In the genomic region with DNA sequence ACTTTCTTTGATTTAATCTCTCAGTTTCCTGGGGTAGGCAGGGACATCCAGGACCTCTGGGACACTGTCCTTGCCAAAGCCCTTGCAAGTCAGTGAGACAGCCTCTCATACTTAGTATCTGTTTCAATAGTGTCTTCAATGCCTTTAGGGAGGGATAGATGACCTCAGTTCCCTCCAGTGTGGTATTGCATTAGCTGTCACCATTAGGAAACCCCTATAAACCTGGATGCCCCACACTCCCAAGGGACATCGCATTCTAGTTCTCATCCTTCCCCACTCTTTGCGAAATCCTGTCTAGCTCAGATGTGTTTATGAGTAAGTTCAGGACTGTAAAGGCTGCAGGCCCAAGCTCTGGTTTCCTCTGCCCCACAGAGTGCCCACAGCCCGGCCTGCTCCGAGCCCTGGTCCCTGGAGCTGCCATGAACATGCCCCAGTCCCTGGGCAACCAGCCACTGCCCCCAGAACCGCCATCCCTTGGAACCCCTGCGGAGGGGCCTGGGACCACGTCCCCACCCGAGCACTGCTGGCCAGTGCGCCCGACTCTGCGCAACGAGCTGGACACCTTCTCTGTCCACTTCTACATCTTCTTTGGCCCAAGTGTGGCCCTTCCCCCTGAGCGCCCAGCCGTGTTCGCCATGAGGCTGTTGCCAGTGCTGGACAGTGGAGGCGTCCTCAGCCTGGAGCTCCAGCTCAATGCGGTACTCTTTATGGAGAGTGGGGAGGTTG, we compare ENCODE assay signal across 1 cellular context.
TF ChIP-seq lines count a peak whose summit lies in the region.

No MANE protein-coding gene starts in this region.

TF ChIP-seq in GM12878, 131 proteins besides CTCF, POLR2A, EP300 and RAD21:
- no peak for TF ChIP-seq ZSCAN29 (IDR thresholded peaks at IDR 0.05)
- 0 out of 4 replicates have a peak, but pooled peaks of 1 of the 2 experiments have one; percentile 13 for TF ChIP-seq IKZF2 (IDR thresholded peaks at IDR 0.05)
- TF ChIP-seq RAD51 (IDR thresholded peaks at IDR 0.05) = no peak
- TF ChIP-seq SMARCA5 (IDR thresholded peaks at IDR 0.05) = no peak; the same call in 1 of the 2 replicates
- TF ChIP-seq MTA3 (IDR thresholded peaks at IDR 0.05; ENCODE audit: borderline replicate concordance, low read length) = no peak
- TF ChIP-seq, protein P1, sequence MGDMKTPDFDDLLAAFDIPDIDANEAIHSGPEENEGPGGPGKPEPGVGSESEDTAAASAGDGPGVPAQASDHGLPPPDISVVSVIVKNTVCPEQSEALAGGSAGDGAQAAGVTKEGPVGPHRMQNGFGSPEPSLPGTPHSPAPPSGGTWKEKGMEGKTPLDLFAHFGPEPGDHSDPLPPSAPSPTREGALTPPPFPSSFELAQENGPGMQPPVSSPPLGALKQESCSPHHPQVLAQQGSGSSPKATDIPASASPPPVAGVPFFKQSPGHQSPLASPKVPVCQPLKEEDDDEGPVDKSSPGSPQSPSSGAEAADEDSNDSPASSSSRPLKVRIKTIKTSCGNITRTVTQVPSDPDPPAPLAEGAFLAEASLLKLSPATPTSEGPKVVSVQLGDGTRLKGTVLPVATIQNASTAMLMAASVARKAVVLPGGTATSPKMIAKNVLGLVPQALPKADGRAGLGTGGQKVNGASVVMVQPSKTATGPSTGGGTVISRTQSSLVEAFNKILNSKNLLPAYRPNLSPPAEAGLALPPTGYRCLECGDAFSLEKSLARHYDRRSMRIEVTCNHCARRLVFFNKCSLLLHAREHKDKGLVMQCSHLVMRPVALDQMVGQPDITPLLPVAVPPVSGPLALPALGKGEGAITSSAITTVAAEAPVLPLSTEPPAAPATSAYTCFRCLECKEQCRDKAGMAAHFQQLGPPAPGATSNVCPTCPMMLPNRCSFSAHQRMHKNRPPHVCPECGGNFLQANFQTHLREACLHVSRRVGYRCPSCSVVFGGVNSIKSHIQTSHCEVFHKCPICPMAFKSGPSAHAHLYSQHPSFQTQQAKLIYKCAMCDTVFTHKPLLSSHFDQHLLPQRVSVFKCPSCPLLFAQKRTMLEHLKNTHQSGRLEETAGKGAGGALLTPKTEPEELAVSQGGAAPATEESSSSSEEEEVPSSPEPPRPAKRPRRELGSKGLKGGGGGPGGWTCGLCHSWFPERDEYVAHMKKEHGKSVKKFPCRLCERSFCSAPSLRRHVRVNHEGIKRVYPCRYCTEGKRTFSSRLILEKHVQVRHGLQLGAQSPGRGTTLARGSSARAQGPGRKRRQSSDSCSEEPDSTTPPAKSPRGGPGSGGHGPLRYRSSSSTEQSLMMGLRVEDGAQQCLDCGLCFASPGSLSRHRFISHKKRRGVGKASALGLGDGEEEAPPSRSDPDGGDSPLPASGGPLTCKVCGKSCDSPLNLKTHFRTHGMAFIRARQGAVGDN (IDR thresholded peaks at IDR 0.05) = no peak
- TF ChIP-seq SP1 (IDR thresholded peaks at IDR 0.05; ENCODE audit: low read depth, low read length) = no peak
- TF ChIP-seq RUNX3 (IDR thresholded peaks at IDR 0.05; ENCODE audit: low read length) = no peak
- TF ChIP-seq SRF (IDR thresholded peaks at IDR 0.05; ENCODE audit: low read depth in 2 of 2, low read length in 2 of 2) = no peak
- TF ChIP-seq ZBED1 (IDR thresholded peaks at IDR 0.05; ENCODE audit: borderline replicate concordance) = no peak
- no peak for TF ChIP-seq CBFB (IDR thresholded peaks at IDR 0.05; ENCODE audit: low read depth)
- no peak for TF ChIP-seq CREM (IDR thresholded peaks at IDR 0.05; ENCODE audit: low read depth)
- TF ChIP-seq NR2C2 (IDR thresholded peaks at IDR 0.05; ENCODE audit: borderline replicate concordance, control insufficient read depth, insufficient read length, low read depth) = no peak
- TF ChIP-seq SMC3 (IDR thresholded peaks at IDR 0.05; ENCODE audit: borderline replicate concordance, low read length) = no peak
- TF ChIP-seq, protein P2, sequence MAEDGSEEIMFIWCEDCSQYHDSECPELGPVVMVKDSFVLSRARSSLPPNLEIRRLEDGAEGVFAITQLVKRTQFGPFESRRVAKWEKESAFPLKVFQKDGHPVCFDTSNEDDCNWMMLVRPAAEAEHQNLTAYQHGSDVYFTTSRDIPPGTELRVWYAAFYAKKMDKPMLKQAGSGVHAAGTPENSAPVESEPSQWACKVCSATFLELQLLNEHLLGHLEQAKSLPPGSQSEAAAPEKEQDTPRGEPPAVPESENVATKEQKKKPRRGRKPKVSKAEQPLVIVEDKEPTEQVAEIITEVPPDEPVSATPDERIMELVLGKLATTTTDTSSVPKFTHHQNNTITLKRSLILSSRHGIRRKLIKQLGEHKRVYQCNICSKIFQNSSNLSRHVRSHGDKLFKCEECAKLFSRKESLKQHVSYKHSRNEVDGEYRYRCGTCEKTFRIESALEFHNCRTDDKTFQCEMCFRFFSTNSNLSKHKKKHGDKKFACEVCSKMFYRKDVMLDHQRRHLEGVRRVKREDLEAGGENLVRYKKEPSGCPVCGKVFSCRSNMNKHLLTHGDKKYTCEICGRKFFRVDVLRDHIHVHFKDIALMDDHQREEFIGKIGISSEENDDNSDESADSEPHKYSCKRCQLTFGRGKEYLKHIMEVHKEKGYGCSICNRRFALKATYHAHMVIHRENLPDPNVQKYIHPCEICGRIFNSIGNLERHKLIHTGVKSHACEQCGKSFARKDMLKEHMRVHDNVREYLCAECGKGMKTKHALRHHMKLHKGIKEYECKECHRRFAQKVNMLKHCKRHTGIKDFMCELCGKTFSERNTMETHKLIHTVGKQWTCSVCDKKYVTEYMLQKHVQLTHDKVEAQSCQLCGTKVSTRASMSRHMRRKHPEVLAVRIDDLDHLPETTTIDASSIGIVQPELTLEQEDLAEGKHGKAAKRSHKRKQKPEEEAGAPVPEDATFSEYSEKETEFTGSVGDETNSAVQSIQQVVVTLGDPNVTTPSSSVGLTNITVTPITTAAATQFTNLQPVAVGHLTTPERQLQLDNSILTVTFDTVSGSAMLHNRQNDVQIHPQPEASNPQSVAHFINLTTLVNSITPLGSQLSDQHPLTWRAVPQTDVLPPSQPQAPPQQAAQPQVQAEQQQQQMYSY (CRISPR knock-in tag; IDR thresholded peaks at IDR 0.05) = no peak
- no peak for TF ChIP-seq HDAC6 (IDR thresholded peaks at IDR 0.05; ENCODE audit: unreplicated experiment)
- TF ChIP-seq, protein P3, sequence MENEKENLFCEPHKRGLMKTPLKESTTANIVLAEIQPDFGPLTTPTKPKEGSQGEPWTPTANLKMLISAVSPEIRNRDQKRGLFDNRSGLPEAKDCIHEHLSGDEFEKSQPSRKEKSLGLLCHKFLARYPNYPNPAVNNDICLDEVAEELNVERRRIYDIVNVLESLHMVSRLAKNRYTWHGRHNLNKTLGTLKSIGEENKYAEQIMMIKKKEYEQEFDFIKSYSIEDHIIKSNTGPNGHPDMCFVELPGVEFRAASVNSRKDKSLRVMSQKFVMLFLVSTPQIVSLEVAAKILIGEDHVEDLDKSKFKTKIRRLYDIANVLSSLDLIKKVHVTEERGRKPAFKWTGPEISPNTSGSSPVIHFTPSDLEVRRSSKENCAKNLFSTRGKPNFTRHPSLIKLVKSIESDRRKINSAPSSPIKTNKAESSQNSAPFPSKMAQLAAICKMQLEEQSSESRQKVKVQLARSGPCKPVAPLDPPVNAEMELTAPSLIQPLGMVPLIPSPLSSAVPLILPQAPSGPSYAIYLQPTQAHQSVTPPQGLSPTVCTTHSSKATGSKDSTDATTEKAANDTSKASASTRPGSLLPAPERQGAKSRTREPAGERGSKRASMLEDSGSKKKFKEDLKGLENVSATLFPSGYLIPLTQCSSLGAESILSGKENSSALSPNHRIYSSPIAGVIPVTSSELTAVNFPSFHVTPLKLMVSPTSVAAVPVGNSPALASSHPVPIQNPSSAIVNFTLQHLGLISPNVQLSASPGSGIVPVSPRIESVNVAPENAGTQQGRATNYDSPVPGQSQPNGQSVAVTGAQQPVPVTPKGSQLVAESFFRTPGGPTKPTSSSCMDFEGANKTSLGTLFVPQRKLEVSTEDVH (IDR thresholded peaks at IDR 0.05; ENCODE audit: low read depth, partially characterized antibody) = no peak
- TF ChIP-seq LARP7 (IDR thresholded peaks at IDR 0.05) = 0 out of 2 replicates have a peak, but pooled peaks have one; percentile 55
- TF ChIP-seq TCF12 (IDR thresholded peaks at IDR 0.05; ENCODE audit: low read depth, low read length) = no peak
- peak; percentile 52 for TF ChIP-seq MEF2B (IDR thresholded peaks at IDR 0.05; ENCODE audit: partially characterized antibody, poor library complexity, severe bottlenecking)
- TF ChIP-seq, protein P4, sequence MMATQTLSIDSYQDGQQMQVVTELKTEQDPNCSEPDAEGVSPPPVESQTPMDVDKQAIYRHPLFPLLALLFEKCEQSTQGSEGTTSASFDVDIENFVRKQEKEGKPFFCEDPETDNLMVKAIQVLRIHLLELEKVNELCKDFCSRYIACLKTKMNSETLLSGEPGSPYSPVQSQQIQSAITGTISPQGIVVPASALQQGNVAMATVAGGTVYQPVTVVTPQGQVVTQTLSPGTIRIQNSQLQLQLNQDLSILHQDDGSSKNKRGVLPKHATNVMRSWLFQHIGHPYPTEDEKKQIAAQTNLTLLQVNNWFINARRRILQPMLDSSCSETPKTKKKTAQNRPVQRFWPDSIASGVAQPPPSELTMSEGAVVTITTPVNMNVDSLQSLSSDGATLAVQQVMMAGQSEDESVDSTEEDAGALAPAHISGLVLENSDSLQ (IDR thresholded peaks at IDR 0.05) = no peak
- TF ChIP-seq, protein P5, sequence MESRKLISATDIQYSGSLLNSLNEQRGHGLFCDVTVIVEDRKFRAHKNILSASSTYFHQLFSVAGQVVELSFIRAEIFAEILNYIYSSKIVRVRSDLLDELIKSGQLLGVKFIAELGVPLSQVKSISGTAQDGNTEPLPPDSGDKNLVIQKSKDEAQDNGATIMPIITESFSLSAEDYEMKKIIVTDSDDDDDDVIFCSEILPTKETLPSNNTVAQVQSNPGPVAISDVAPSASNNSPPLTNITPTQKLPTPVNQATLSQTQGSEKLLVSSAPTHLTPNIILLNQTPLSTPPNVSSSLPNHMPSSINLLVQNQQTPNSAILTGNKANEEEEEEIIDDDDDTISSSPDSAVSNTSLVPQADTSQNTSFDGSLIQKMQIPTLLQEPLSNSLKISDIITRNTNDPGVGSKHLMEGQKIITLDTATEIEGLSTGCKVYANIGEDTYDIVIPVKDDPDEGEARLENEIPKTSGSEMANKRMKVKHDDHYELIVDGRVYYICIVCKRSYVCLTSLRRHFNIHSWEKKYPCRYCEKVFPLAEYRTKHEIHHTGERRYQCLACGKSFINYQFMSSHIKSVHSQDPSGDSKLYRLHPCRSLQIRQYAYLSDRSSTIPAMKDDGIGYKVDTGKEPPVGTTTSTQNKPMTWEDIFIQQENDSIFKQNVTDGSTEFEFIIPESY (IDR thresholded peaks at IDR 0.05) = 0 out of 2 replicates have a peak, but pooled peaks have one; percentile 7
- TF ChIP-seq BRCA1 (IDR thresholded peaks at IDR 0.05; ENCODE audit: low read depth, low read length) = no peak
- no peak for TF ChIP-seq POU2F2 (IDR thresholded peaks at IDR 0.05; ENCODE audit: borderline replicate concordance, low read depth, low read length)
